ENCODE assay signal across 20 cellular contexts in the genomic region with DNA sequence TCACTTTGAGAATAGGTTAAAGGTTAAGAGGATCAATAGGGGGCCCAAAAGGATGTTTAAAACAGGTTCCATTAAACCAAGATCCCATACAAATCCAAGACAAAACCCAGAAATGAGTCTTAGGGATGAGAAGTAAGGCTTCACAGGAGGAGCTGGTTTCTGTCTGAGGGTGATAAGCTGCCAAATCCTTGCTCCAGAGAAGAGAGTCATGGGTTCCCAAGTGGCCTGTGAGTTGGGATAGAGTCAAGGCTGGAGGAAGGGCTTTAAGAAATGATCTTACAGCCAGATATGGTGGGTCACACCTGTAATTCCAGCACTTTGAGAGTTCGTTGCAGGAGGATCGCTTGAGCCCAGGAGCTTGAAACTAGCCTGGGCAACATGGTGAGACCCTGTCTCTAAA.
"Had no signal": no experiment of that assay in that cellular context is flagged by ENCODE, and none has a peak within 500 bp of the region (broad histone marks: within the 10 kb centered on the region; RNA-seq: fewer than 3 reads in every experiment).

No MANE protein-coding gene starts in this region.

- H3K4me1 Mint-ChIP-seq: immature natural killer cell had no signal

- H3K36me3 ChIP-seq: cardiac muscle cell, gastroesophageal sphincter, left lung, ovary, right atrium auricular region, suprapubic skin, thyroid gland, upper lobe of right lung had no signal

- H3K27me3 Mint-ChIP-seq: naive thymus-derived CD4-positive, alpha-beta T cell had no signal

- H3K9me3 Mint-ChIP-seq: dendritic cell treated with granulocyte-macrophage colony-stimulating factor and Interleukin-4, amounts not matched to agents 40 ng/mL and 50 ng/mL, for 4 days; immature natural killer cell; naive thymus-derived CD4-positive, alpha-beta T cell; stimulated activated effector memory CD8-positive, alpha-beta T cell treated with anti-CD3 and anti-CD28 coated beads, Interleukin-12 subunit alpha, Interleukin-12 subunit beta, amount 100 ng/mL, for 72 hours had no signal

- H3K27me3 ChIP-seq: cardiac muscle cell, gastroesophageal sphincter, left lung, ovary, right atrium auricular region, suprapubic skin, thyroid gland, upper lobe of right lung had no signal

- H3K27ac Mint-ChIP-seq: dendritic cell treated with granulocyte-macrophage colony-stimulating factor and Interleukin-4, amounts not matched to agents 40 ng/mL and 50 ng/mL, for 4 days; stimulated activated effector memory CD8-positive, alpha-beta T cell treated with anti-CD3 and anti-CD28 coated beads, Interleukin-12 subunit alpha, Interleukin-12 subunit beta, amount 100 ng/mL, for 72 hours had no signal

- H3K27ac ChIP-seq: suprapubic skin had no signal

- DNase-seq: cerebellar nuclear complex; glutamatergic neuron; immature natural killer cell; left lung; naive thymus-derived CD4-positive, alpha-beta T cell; ovary; stimulated activated CD4-positive, alpha-beta T cell treated with anti-CD3 and anti-CD28 coated beads, Interleukin-4, amount 100 ng/mL, for 1 hour; stimulated activated naive CD8-positive, alpha-beta T cell treated with anti-CD3 and anti-CD28 coated beads, Interleukin-15, Interleukin-2, amounts not matched to agents 100 U/mL and 50 U/mL, for 24 hours; thyroid gland; upper lobe of right lung had no signal

- ATAC-seq: gastroesophageal sphincter; left lung; naive thymus-derived CD4-positive, alpha-beta T cell; stimulated activated effector memory CD8-positive, alpha-beta T cell treated with anti-CD3 and anti-CD28 coated beads, Interleukin-12 subunit alpha, Interleukin-12 subunit beta, amount 100 ng/mL, for 72 hours; stimulated activated naive CD8-positive, alpha-beta T cell treated with anti-CD3 and anti-CD28 coated beads, Interleukin-15, Interleukin-2, amounts not matched to agents 100 U/mL and 50 U/mL, for 24 hours; upper lobe of right lung had no signal

- H3K4me3 Mint-ChIP-seq: dendritic cell treated with granulocyte-macrophage colony-stimulating factor and Interleukin-4, amounts not matched to agents 40 ng/mL and 50 ng/mL, for 4 days; immature natural killer cell; naive thymus-derived CD4-positive, alpha-beta T cell; stimulated activated effector memory CD8-positive, alpha-beta T cell treated with anti-CD3 and anti-CD28 coated beads, Interleukin-12 subunit alpha, Interleukin-12 subunit beta, amount 100 ng/mL, for 72 hours had no signal

- FAIRE-seq: colon, keratinocyte had no signal

- H3K4me3 ChIP-seq: cardiac muscle cell, gastroesophageal sphincter, left lung, lung, ovary, right atrium auricular region, smooth muscle cell, suprapubic skin, thyroid gland, upper lobe of right lung had no signal

- H3K9me3 ChIP-seq: gastroesophageal sphincter, left lung, ovary, right atrium auricular region, suprapubic skin, thyroid gland, upper lobe of right lung had no signal

- H3K36me3 Mint-ChIP-seq: immature natural killer cell; stimulated activated effector memory CD8-positive, alpha-beta T cell treated with anti-CD3 and anti-CD28 coated beads, Interleukin-12 subunit alpha, Interleukin-12 subunit beta, amount 100 ng/mL, for 72 hours had no signal
